9 cellular contexts compared by ENCODE assay signal in the genomic region with DNA sequence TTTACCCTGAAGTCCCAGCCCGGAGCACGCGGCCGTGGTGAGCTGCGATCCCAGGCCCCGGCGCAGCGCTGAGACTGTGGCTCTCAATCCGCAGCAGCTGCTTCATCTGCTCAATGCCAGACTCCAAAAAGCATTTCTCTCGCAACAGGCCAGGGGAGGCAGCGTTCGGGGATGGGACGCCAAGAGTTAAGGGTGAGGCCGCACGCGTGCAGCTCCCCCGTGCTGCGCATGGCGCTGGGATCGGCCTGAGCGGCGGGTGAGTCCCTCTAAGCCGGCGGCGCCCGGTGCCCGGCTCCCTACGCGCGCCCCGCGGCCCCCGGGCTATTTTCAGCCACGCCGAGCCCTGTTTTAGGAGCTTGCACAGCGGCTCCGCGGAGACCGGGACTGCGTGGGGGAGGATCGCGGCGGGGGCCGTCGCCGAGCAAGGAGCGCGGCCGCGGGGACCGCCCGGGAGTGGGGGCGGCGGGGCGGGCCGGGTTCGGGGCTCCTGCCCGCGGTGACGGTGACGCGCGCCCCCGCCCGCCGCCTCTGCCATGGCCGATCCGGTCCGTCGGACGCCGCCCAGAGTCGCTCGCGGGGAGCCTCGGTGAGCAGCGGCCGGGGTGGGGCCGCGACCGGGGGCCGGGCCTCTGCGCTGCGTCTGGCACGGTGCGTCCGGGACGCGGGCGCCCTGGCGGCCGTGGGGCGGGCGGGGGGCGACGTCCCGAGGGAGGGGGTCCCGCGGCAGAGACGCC. TPM values are rescaled to one million over a fixed set of nuclear protein-coding genes. Genes with fewer than 3 reads are reported as not detected.
DNase-seq lines count a peak whose midpoint lies in the region; ATAC-seq, FAIRE-seq and TF ChIP-seq lines count a peak whose summit lies in the region.
"Had no signal": no experiment of that assay in that cellular context is flagged by ENCODE, and none has a peak within 500 bp of the region (broad histone marks: within the 10 kb centered on the region; RNA-seq: fewer than 3 reads in every experiment).

No MANE protein-coding gene starts in this region.

- FAIRE-seq in GM12891 (lab: Jason Lieb, UNC): no peak

- peaks cover 9% of the 10 kb centered on the region for H3K36me3 Mint-ChIP-seq in glutamatergic neuron (ENCODE audit: unreplicated experiment)

- peaks cover 77% of the 10 kb centered on the region for H3K27me3 ChIP-seq in BLaER1
- peaks cover 38% of the 10 kb centered on the region for H3K27me3 ChIP-seq in RWPE2 (ENCODE audit: insufficient read depth, poor library complexity, severe bottlenecking)

- H3K4me2 ChIP-seq in BLaER1: peak overlapping the region; percentile 76

- peak overlapping the region; percentile 67 for H3K4me3 Mint-ChIP-seq in glutamatergic neuron (ENCODE audit: unreplicated experiment)
- H3K4me3 Mint-ChIP-seq: T-helper 1 cell treated with Interleukin-12 subunit alpha and Interleukin-12 subunit beta and Interleukin-4 antibody, amounts not matched to agents 30 μg/mL and 1 μg/mL, for 36 hours had no signal

- H3K4me1 ChIP-seq in BLaER1: peaks cover 15% of the 10 kb centered on the region
- H3K4me1 ChIP-seq in RWPE2 (ENCODE audit: insufficient read depth, poor library complexity, severe bottlenecking): no peaks in the 10 kb centered on the region

- H3K9me3 ChIP-seq in BLaER1 (no peaks in the 10 kb centered on the region), RWPE2 (ENCODE audit: severe bottlenecking) (no peaks in the 10 kb centered on the region)

- no peaks in the 10 kb centered on the region for H3K4me1 Mint-ChIP-seq in glutamatergic neuron (ENCODE audit: low read depth, unreplicated experiment)

- ATAC-seq in RWPE2 (ENCODE audit: low read depth): peak; percentile 50

- no peak overlapping the region for H3K9ac ChIP-seq in BLaER1

- TF ChIP-seq CTCF in RWPE2 (IDR thresholded peaks at IDR 0.05; ENCODE audit: poor library complexity, severe bottlenecking): no peak
- TF ChIP-seq CTCF in glutamatergic neuron (IDR thresholded peaks at IDR 0.05; ENCODE audit: partially characterized antibody, unreplicated experiment): no peak

- H3K36me3 ChIP-seq in BLaER1 (no peaks in the 10 kb centered on the region), RWPE2 (ENCODE audit: low read depth) (no peaks in the 10 kb centered on the region)

- H3K27me3 Mint-ChIP-seq in glutamatergic neuron (ENCODE audit: unreplicated experiment): peaks cover 13% of the 10 kb centered on the region

- H3K27ac Mint-ChIP-seq in glutamatergic neuron (ENCODE audit: unreplicated experiment): no peak overlapping the region
- H3K27ac Mint-ChIP-seq: T-helper 1 cell treated with Interleukin-12 subunit alpha and Interleukin-12 subunit beta and Interleukin-4 antibody, amounts not matched to agents 30 μg/mL and 1 μg/mL, for 36 hours had no signal

- no peak for TF ChIP-seq POLR2A in GM12891 (IDR thresholded peaks at IDR 0.05; ENCODE audit: low read depth, low read length)

- DNase-seq in RWPE2 (ENCODE audit: low spot score): no peak
- peak; percentile 64 for DNase-seq in glutamatergic neuron
- DNase-seq in pons (ENCODE audit: low spot score): peak; percentile 25
- no peak for DNase-seq in NCI-H1105 (lab: John Stamatoyannopoulos, UW)
- no peak for DNase-seq in LoVo (ENCODE audit: low spot score)
- DNase-seq in stimulated activated naive CD4-positive, alpha-beta T cell (lab: John Stamatoyannopoulos, UW): no peak
- DNase-seq in GM12891 (ENCODE audit: insufficient read length, low spot score): no peak

- peaks cover 32% of the 10 kb centered on the region for H4K20me1 ChIP-seq in BLaER1

- no peaks in the 10 kb centered on the region for H3K9me3 Mint-ChIP-seq in glutamatergic neuron (ENCODE audit: unreplicated experiment)
- H3K9me3 Mint-ChIP-seq: T-helper 1 cell treated with Interleukin-12 subunit alpha and Interleukin-12 subunit beta and Interleukin-4 antibody, amounts not matched to agents 30 μg/mL and 1 μg/mL, for 36 hours had no signal

- H3K4me3 ChIP-seq in BLaER1: peak overlapping the region; percentile 61
- peak overlapping the region; percentile 21 for H3K4me3 ChIP-seq in RWPE2 (ENCODE audit: severe bottlenecking)

- H3K27ac ChIP-seq in BLaER1: no peak overlapping the region
- H3K27ac ChIP-seq in RWPE2 (ENCODE audit: poor library complexity, severe bottlenecking): no peak overlapping the region

TF ChIP-seq in GM12891, 5 proteins besides CTCF, POLR2A, EP300 and RAD21:
- TF ChIP-seq TAF1 (IDR thresholded peaks at IDR 0.05; ENCODE audit: low read depth, low read length) (no peak), PAX5 (IDR thresholded peaks at IDR 0.05; ENCODE audit: insufficient read depth, low read length, severe bottlenecking) (no peak), POU2F2 (IDR thresholded peaks at IDR 0.05; ENCODE audit: low read depth, low read length) (no peak), SPI1 (IDR thresholded peaks at IDR 0.05; ENCODE audit: low read depth, low read length) (no peak), POLR2AphosphoS5 (IDR thresholded peaks at IDR 0.05; ENCODE audit: low read depth, low read length) (no peak)

RNA-seq across cellular contexts. Expression of a gene that starts 29.4 kb away (rescaled TPM):
- 0.44 TPM for total RNA-seq in glutamatergic neuron (ENCODE audit: unreplicated experiment)
- polyA plus RNA-seq in GM12891 (2012; ENCODE audit: low read depth, missing spikeins): 0.01 TPM

RNA-seq across cellular contexts. Expression of a gene that starts 54.6 kb away (rescaled TPM):
- 56.4 TPM for total RNA-seq in glutamatergic neuron (ENCODE audit: unreplicated experiment)
- polyA plus RNA-seq in GM12891 (2012; ENCODE audit: low read depth, missing spikeins): 84.9 TPM

Comparison
In these comparisons a context has a peak if more than half of its experiments do, and no peak if none do; other contexts are left out.
1. DNase-seq: peak in glutamatergic neuron (single experiment) and pons (single experiment); none in RWPE2 (single experiment), NCI-H1105 (single experiment), LoVo (single experiment), stimulated activated naive CD4-positive, alpha-beta T cell (0 of 6) and GM12891 (single experiment).